21 cellular contexts compared by ENCODE assay signal in genomic region chr1:235933017-235933416, GRCh38.
DNase-seq lines count a peak whose midpoint lies in the region; ATAC-seq and TF ChIP-seq lines count a peak whose summit lies in the region.
"Had no signal": no experiment of that assay in that cellular context is flagged by ENCODE, and none has a peak within 500 bp of the region (broad histone marks: within the 10 kb centered on the region; RNA-seq: fewer than 3 reads in every experiment).

No MANE protein-coding gene starts in this region.

- H3K4me1 ChIP-seq in OCI-LY3 (ENCODE audit: low read length), result peaks cover 46% of the 10 kb centered on the region
- H3K4me1 ChIP-seq in mammary epithelial cell (ENCODE audit: insufficient read depth, low read length), result peaks cover 33% of the 10 kb centered on the region
- peaks cover 40% of the 10 kb centered on the region for H3K4me1 ChIP-seq in lower lobe of right lung
- H3K4me1 ChIP-seq in subcutaneous abdominal adipose tissue (ENCODE audit: control insufficient read depth in 5 of 5, insufficient read depth in 5 of 5, low read length in 5 of 5), result peaks cover 6 to 35% (median 22%) of the 10 kb centered on the region in 5 donors
- H3K4me1 ChIP-seq: parathyroid adenoma had no signal

- WGBS in mammary epithelial cell (ENCODE audit: low coverage, missing lambda C conversion rate), result 0% methylated on average over 3 of the region's 5 CpGs

- H3K9me3 ChIP-seq in OCI-LY3 (ENCODE audit: insufficient read depth, low read length) (no peaks in the 10 kb centered on the region), mammary epithelial cell (replicated peaks; ENCODE audit: insufficient read depth, low read length) (no peaks in the 10 kb centered on the region), lower lobe of right lung (no peaks in the 10 kb centered on the region), subcutaneous abdominal adipose tissue (ENCODE audit: control insufficient read depth in 5 of 5, low read length in 5 of 5) (no peaks in the 10 kb centered on the region)
- H3K9me3 ChIP-seq: ascending aorta, tibial artery had no signal

- H3K27me3 ChIP-seq in OCI-LY3 (ENCODE audit: low read depth, low read length) (peaks cover 88% of the 10 kb centered on the region), mammary epithelial cell (ENCODE audit: insufficient read depth, low read length) (no peaks in the 10 kb centered on the region), lower lobe of right lung (ENCODE audit: low read depth) (no peaks in the 10 kb centered on the region), subcutaneous abdominal adipose tissue (ENCODE audit: control insufficient read depth in 5 of 5, insufficient read depth in 4 of 5, low read length in 5 of 5) (no peaks in the 10 kb centered on the region)
- H3K27me3 ChIP-seq: ascending aorta, tibial artery had no signal

- in situ Hi-C loops in mammary epithelial cell (cut with MboI; ENCODE audit: low sequenced_read_pairs in 2 of 2), result no loop called here

- intact Hi-C loops in mammary epithelial cell (cut with micrococcal nuclease), result loop anchor here (1.0 to 2.0 kb wide), 4 partner anchors 16 to 67 kb away; partner anchors contain the start of gene LYST
- intact Hi-C loops in lower lobe of right lung (cut with DNase I), result no loop called here

- DNase-seq in mammary epithelial cell (peak; percentile 82), lower lobe of right lung (no peak), foreskin melanocyte (no peak), HUDEP-2 (lab: John Stamatoyannopoulos, UW; ENCODE audit: unreplicated experiment in 76 of 76) (no peak), DMS53 (lab: John Stamatoyannopoulos, UW) (no peak)
- no peak for DNase-seq in activated naive CD4-positive, alpha-beta T cell treated with Interleukin-2 at 50 U/mL for 16 hours
- DNase-seq: activated CD4-positive, alpha-beta T cell treated with anti-CD3 and anti-CD28 coated beads for 36 hours; cerebellar nuclear complex; DMS79 treated with DMSO at 0.1 percent for 48 hours; effector CD8-positive, alpha-beta T cell; left cardiac atrium; NCI-H1092; NCI-H1930; NCI-H226; NCI-H82; nephron progenitor cell; tibial artery had no signal

- H3K4me2 ChIP-seq in OCI-LY3 (ENCODE audit: low read length) (peak overlapping the region; percentile 73), mammary epithelial cell (ENCODE audit: insufficient read depth, low read depth, low read length) (peak overlapping the region; percentile 85)

- peaks cover 5% of the 10 kb centered on the region for H4K20me1 ChIP-seq in OCI-LY3 (ENCODE audit: insufficient read depth, low read length)
- no peaks in the 10 kb centered on the region for H4K20me1 ChIP-seq in mammary epithelial cell (ENCODE audit: insufficient read depth, low read length)

- no peak overlapping the region for H2AFZ ChIP-seq in OCI-LY3 (ENCODE audit: low read depth, low read length)
- H2AFZ ChIP-seq in mammary epithelial cell (ENCODE audit: low read depth, low read length), result peak overlapping the region; percentile 82
- H2AFZ ChIP-seq: parathyroid adenoma had no signal

- H3K79me2 ChIP-seq in OCI-LY3 (ENCODE audit: low read length) (no peaks in the 10 kb centered on the region), mammary epithelial cell (ENCODE audit: insufficient read depth, low read length) (no peaks in the 10 kb centered on the region)
- H3K79me2 ChIP-seq: parathyroid adenoma had no signal

- dilution Hi-C loops in mammary epithelial cell (cut with HindIII; ENCODE audit: low sequenced_read_pairs), result loop anchor here (5.0 kb wide), 2 partner anchors 59 to 66 kb away; partner anchors contain the start of gene LYST

- no peak overlapping the region for H3K27ac ChIP-seq in OCI-LY3 (ENCODE audit: low read length)
- H3K27ac ChIP-seq in mammary epithelial cell (ENCODE audit: insufficient read depth, low read depth, low read length), result peak overlapping the region; percentile 78
- H3K27ac ChIP-seq in lower lobe of right lung, result peak overlapping the region; percentile 56
- peak overlapping the region; percentile 30 for H3K27ac ChIP-seq in subcutaneous abdominal adipose tissue (ENCODE audit: low read depth, low read length)
- H3K27ac ChIP-seq: parathyroid adenoma, tibial artery had no signal

- TF ChIP-seq CTCF in OCI-LY3 (IDR thresholded peaks at IDR 0.05; ENCODE audit: low read depth, low read length), result no peak
- TF ChIP-seq CTCF in mammary epithelial cell (conservative IDR thresholded peaks at IDR 0.05 in 1 of 2, IDR thresholded peaks at IDR 0.05 in 1 of 2; ENCODE audit: extremely low read depth in 1 of 2, insufficient read depth in 1 of 2, low read depth in 1 of 2, low read length in 2 of 2), result no peak
- no peak for TF ChIP-seq CTCF in lower lobe of right lung (IDR thresholded peaks at IDR 0.05)

- no peak overlapping the region for H3K9ac ChIP-seq in OCI-LY3 (ENCODE audit: low read length)
- H3K9ac ChIP-seq in mammary epithelial cell (ENCODE audit: insufficient read depth, low read length), result peak overlapping the region; percentile 61
- H3K9ac ChIP-seq in subcutaneous abdominal adipose tissue (ENCODE audit: low read length in 5 of 5), result no peak overlapping the region
- H3K9ac ChIP-seq: parathyroid adenoma had no signal

- CTCF ChIA-PET in mammary epithelial cell (lab: Charles Lee; ENCODE audit: low non-redundant PET), result interaction anchor here (0.8 kb wide), 1 partner anchor 16 kb away, joined by 3 read pairs; no protein-coding TSS in a partner anchor

- H3K36me3 ChIP-seq in OCI-LY3 (replicated peaks; ENCODE audit: low read depth, low read length), result no peaks in the 10 kb centered on the region
- H3K36me3 ChIP-seq in mammary epithelial cell (ENCODE audit: insufficient read depth, low read length), result no peaks in the 10 kb centered on the region
- H3K36me3 ChIP-seq in lower lobe of right lung, result no peaks in the 10 kb centered on the region
- H3K36me3 ChIP-seq in subcutaneous abdominal adipose tissue (ENCODE audit: control insufficient read depth in 5 of 5, insufficient read depth in 5 of 5, low read length in 5 of 5), result no peaks in the 10 kb centered on the region
- H3K36me3 ChIP-seq: ascending aorta, tibial artery had no signal

- BruUV-seq in mammary epithelial cell (replicated peaks; lab: Mats Ljungman, UMichigan), result no TSS peak

- H3K4me3 ChIP-seq in OCI-LY3 (ENCODE audit: low read length) (peak overlapping the region; percentile 33), mammary epithelial cell (replicated peaks in 1 of 3; ENCODE audit: insufficient read depth in 1 of 3, low read depth in 2 of 3, low read length in 3 of 3) (peak overlapping the region in 1 of 3 experiments; percentile 4), lower lobe of right lung (no peak overlapping the region), subcutaneous abdominal adipose tissue (ENCODE audit: low read depth in 1 of 5, low read length in 5 of 5) (no peak overlapping the region)
- H3K4me3 ChIP-seq: ascending aorta, tibial artery had no signal

- ATAC-seq in lower lobe of right lung, result no peak
- ATAC-seq: activated CD4-positive, alpha-beta T cell treated with anti-CD3 and anti-CD28 coated beads for 36 hours had no signal
